ENCODE assay signal across 9 cellular contexts in genomic region chr11:114163830-114164401, GRCh38.
DNase-seq lines count a peak whose midpoint lies in the region; ATAC-seq and TF ChIP-seq lines count a peak whose summit lies in the region.
"Had no signal": no experiment of that assay in that cellular context is flagged by ENCODE, and none has a peak within 500 bp of the region (broad histone marks: within the 10 kb centered on the region; RNA-seq: fewer than 3 reads in every experiment).

No MANE protein-coding gene starts in this region.

- H3K27me3 ChIP-seq in naive thymus-derived CD4-positive, alpha-beta T cell (ENCODE audit: control insufficient read depth in 2 of 2, insufficient read depth in 2 of 2, low read length in 2 of 2): no peaks in the 10 kb centered on the region
- no peaks in the 10 kb centered on the region for H3K27me3 ChIP-seq in upper lobe of left lung
- no peaks in the 10 kb centered on the region for H3K27me3 ChIP-seq in effector memory CD4-positive, alpha-beta T cell (replicated peaks; ENCODE audit: control insufficient read depth, insufficient read depth, low read length, poor library complexity, severe bottlenecking)

- CTCF ChIA-PET in naive thymus-derived CD4-positive, alpha-beta T cell (lab: Charles Lee): interaction anchor here (1.0 kb wide), 1 partner anchor 15 kb away, joined by 3 read pairs; no protein-coding TSS in a partner anchor

- peaks cover 69 to 100% (median 97%) of the 10 kb centered on the region in 7 donors for H3K4me1 Mint-ChIP-seq in naive thymus-derived CD4-positive, alpha-beta T cell

- H3K4me3 ChIP-seq in epithelial cell of esophagus (ENCODE audit: low read length) (no peak overlapping the region), upper lobe of left lung (no peak overlapping the region)
- no peak overlapping the region for H3K4me3 ChIP-seq in naive thymus-derived CD4-positive, alpha-beta T cell (ENCODE audit: low read length)
- no peak overlapping the region for H3K4me3 ChIP-seq in effector memory CD4-positive, alpha-beta T cell (ENCODE audit: insufficient read depth, low read depth, low read length, poor library complexity, severe bottlenecking)

- H3K4me1 ChIP-seq in naive thymus-derived CD4-positive, alpha-beta T cell (ENCODE audit: control insufficient read depth in 2 of 2, insufficient read depth in 2 of 2, low read length in 2 of 2): peaks cover 53 to 85% of the 10 kb centered on the region in 2 donors
- H3K4me1 ChIP-seq in upper lobe of left lung: peaks cover 94 to 98% (median 96%) of the 10 kb centered on the region in 4 donors
- peaks cover 56% of the 10 kb centered on the region for H3K4me1 ChIP-seq in effector memory CD4-positive, alpha-beta T cell (ENCODE audit: control insufficient read depth, insufficient read depth, low read length, poor library complexity, severe bottlenecking)

- no peak overlapping the region for H3K4me3 Mint-ChIP-seq in naive thymus-derived CD4-positive, alpha-beta T cell
- H3K4me3 Mint-ChIP-seq: dendritic cell treated with granulocyte-macrophage colony-stimulating factor and Interleukin-4, amounts not matched to agents 40 ng/mL and 50 ng/mL, for 4 days had no signal

- H3K27ac ChIP-seq in naive thymus-derived CD4-positive, alpha-beta T cell (ENCODE audit: low read depth, low read length): no peak overlapping the region
- H3K27ac ChIP-seq in upper lobe of left lung: peak overlapping the region; percentile 95 to 99 (median 96)
- no peak overlapping the region for H3K27ac ChIP-seq in effector memory CD4-positive, alpha-beta T cell (ENCODE audit: insufficient read depth, low read length, poor library complexity, severe bottlenecking)

- H3K36me3 ChIP-seq in naive thymus-derived CD4-positive, alpha-beta T cell (ENCODE audit: control insufficient read depth in 2 of 3, insufficient read depth in 3 of 3, low read length in 3 of 3): no peaks in the 10 kb centered on the region
- H3K36me3 ChIP-seq in upper lobe of left lung: peaks cover 0 to 24% (median 0%) of the 10 kb centered on the region in 4 donors
- no peaks in the 10 kb centered on the region for H3K36me3 ChIP-seq in effector memory CD4-positive, alpha-beta T cell (ENCODE audit: control insufficient read depth, insufficient read depth, low read length)

- H3K36me3 Mint-ChIP-seq in naive thymus-derived CD4-positive, alpha-beta T cell: peaks cover 0 to 14% (median 0%) of the 10 kb centered on the region in 5 donors

- peak in 1 of 4 donors; percentile 45 for TF ChIP-seq POLR2A in upper lobe of left lung (IDR thresholded peaks at IDR 0.05)

- no peaks in the 10 kb centered on the region for H3K27me3 Mint-ChIP-seq in naive thymus-derived CD4-positive, alpha-beta T cell

- peak in 3 of 4 donors; percentile 46 to 98 (median 97) for TF ChIP-seq EP300 in upper lobe of left lung (IDR thresholded peaks at IDR 0.05)

- H3K9me3 ChIP-seq in naive thymus-derived CD4-positive, alpha-beta T cell (ENCODE audit: control insufficient read depth in 2 of 3, low read length in 3 of 3): no peaks in the 10 kb centered on the region
- H3K9me3 ChIP-seq in upper lobe of left lung: no peaks in the 10 kb centered on the region
- no peaks in the 10 kb centered on the region for H3K9me3 ChIP-seq in effector memory CD4-positive, alpha-beta T cell (ENCODE audit: control insufficient read depth, low read length)

- ATAC-seq in naive thymus-derived CD4-positive, alpha-beta T cell: no peak
- peak; percentile 12 to 74 for ATAC-seq in upper lobe of left lung (ENCODE audit: low FRiP score in 2 of 2)

- intact Hi-C loops in naive thymus-derived CD4-positive, alpha-beta T cell (cut with micrococcal nuclease): loop anchor here (5.0 to 10.0 kb wide), 3 partner anchors 33 to 389 kb away; partner anchors contain the start of genes C11orf71 (in 2 of the 2), RBM7 (in 2 of the 2), CLDN25 (in 1 of the 2) and ZW10 (in 1 of the 2)

- POLR2A ChIA-PET in naive thymus-derived CD4-positive, alpha-beta T cell (lab: Charles Lee): interaction anchor here (1.0 to 20.6 kb wide), 2 partner anchors 13 to 24 kb away, joined by 3 to 363 read pairs; no protein-coding TSS in a partner anchor

- peak; percentile 55 for DNase-seq in SIG-M5 treated with dmso at 0.1 percent for 504 hours (lab: John Stamatoyannopoulos, UW; ENCODE audit: unreplicated experiment)
- no peak for DNase-seq in SIG-M5 (lab: John Stamatoyannopoulos, UW)
- peak; percentile 34 for DNase-seq in epithelial cell of esophagus (ENCODE audit: low read depth)
- no peak for DNase-seq in naive thymus-derived CD4-positive, alpha-beta T cell
- DNase-seq in upper lobe of left lung: no peak
- no peak for DNase-seq in effector memory CD4-positive, alpha-beta T cell
- no peak for DNase-seq in NCI-H2107 treated with DMSO at 0.1 percent for 48 hours (lab: John Stamatoyannopoulos, UW; ENCODE audit: unreplicated experiment)
- DNase-seq in SHP77 (lab: John Stamatoyannopoulos, UW): no peak

- WGBS in upper lobe of left lung, 2 donors: 27 to 28% methylated on average over 9 of the region's 9 CpGs

- TF ChIP-seq CTCF in epithelial cell of esophagus (IDR thresholded peaks at IDR 0.05; ENCODE audit: insufficient read depth, low read depth, low read length, missing control alignments): no peak
- no peak for TF ChIP-seq CTCF in upper lobe of left lung (IDR thresholded peaks at IDR 0.05)

- H3K27ac Mint-ChIP-seq in naive thymus-derived CD4-positive, alpha-beta T cell: peak overlapping the region in 8 of 9 donors; percentile 3 to 93 (median 26)

- H3K9me3 Mint-ChIP-seq in naive thymus-derived CD4-positive, alpha-beta T cell: peaks cover 0 to 4% (median 0%) of the 10 kb centered on the region in 11 donors
- H3K9me3 Mint-ChIP-seq: dendritic cell treated with granulocyte-macrophage colony-stimulating factor and Interleukin-4, amounts not matched to agents 40 ng/mL and 50 ng/mL, for 4 days had no signal

Comparison
In these comparisons a context has a peak if more than half of its experiments do, and no peak if none do; other contexts are left out.
1. DNase-seq: peak in SIG-M5 treated with dmso at 0.1 percent for 504 hours (single experiment) and epithelial cell of esophagus (single experiment); none in SIG-M5 (single experiment), naive thymus-derived CD4-positive, alpha-beta T cell (0 of 9), upper lobe of left lung (0 of 2), effector memory CD4-positive, alpha-beta T cell (0 of 3), NCI-H2107 treated with DMSO at 0.1 percent for 48 hours (single experiment) and SHP77 (0 of 2).
2. H3K27ac ChIP-seq: peak in upper lobe of left lung (4 of 4); none in naive thymus-derived CD4-positive, alpha-beta T cell (single experiment) and effector memory CD4-positive, alpha-beta T cell (single experiment).